16 cellular contexts compared by ENCODE assay signal in genomic region chr18:61443311-61443710, GRCh38.
DNase-seq lines count a peak whose midpoint lies in the region; TF ChIP-seq lines count a peak whose summit lies in the region.
"Had no signal": no experiment of that assay in that cellular context is flagged by ENCODE, and none has a peak within 500 bp of the region (broad histone marks: within the 10 kb centered on the region; RNA-seq: fewer than 3 reads in every experiment).

No MANE protein-coding gene starts in this region.

- in situ Hi-C loops in brain microvascular endothelial cell (cut with HindIII; ENCODE audit: low pct_ligation_motif_present, low sequenced_read_pairs), result no loop called here

- no peak overlapping the region for H3K4me3 Mint-ChIP-seq in neural progenitor cell
- H3K4me3 Mint-ChIP-seq in chondrocyte (ENCODE audit: unreplicated experiment), result no peak overlapping the region
- H3K4me3 Mint-ChIP-seq: B cell; CD4-positive, alpha-beta T cell had no signal

- H3K9me3 ChIP-seq in neural progenitor cell (ENCODE audit: low read depth) (no peaks in the 10 kb centered on the region), ascending aorta (no peaks in the 10 kb centered on the region)

- TF ChIP-seq CTCF in HFF-Myc (IDR thresholded peaks at IDR 0.05; ENCODE audit: low read depth, low read length, missing control alignments) (no peak), brain microvascular endothelial cell (IDR thresholded peaks at IDR 0.05; ENCODE audit: low read depth, low read length, missing control alignments) (no peak), fibroblast of mammary gland (conservative IDR thresholded peaks at IDR 0.05; ENCODE audit: control insufficient read depth, insufficient read depth, low read depth, low read length) (no peak), neural progenitor cell (IDR thresholded peaks at IDR 0.05) (no peak), ascending aorta (IDR thresholded peaks at IDR 0.05) (no peak), chondrocyte (IDR thresholded peaks at IDR 0.05) (no peak)

- H3K27me3 ChIP-seq in brain microvascular endothelial cell (replicated peaks) (no peaks in the 10 kb centered on the region), neural progenitor cell (no peaks in the 10 kb centered on the region), ascending aorta (no peaks in the 10 kb centered on the region)

- H3K27ac Mint-ChIP-seq in neural progenitor cell, result no peak overlapping the region
- H3K27ac Mint-ChIP-seq in chondrocyte (ENCODE audit: unreplicated experiment), result no peak overlapping the region
- H3K27ac Mint-ChIP-seq: B cell; CD4-positive, alpha-beta T cell had no signal

- H3K36me3 Mint-ChIP-seq in neural progenitor cell, result no peaks in the 10 kb centered on the region
- peaks cover 5% of the 10 kb centered on the region for H3K36me3 Mint-ChIP-seq in chondrocyte (ENCODE audit: low read depth)

- DNase-seq in HFF-Myc (ENCODE audit: extremely low read depth, low read depth) (peak; percentile 65), brain microvascular endothelial cell (peak; percentile 11), fibroblast of mammary gland (ENCODE audit: low read depth) (peak; percentile 43), neural progenitor cell (ENCODE audit: low spot score) (no peak), COR-L47 (lab: John Stamatoyannopoulos, UW) (no peak), ascending aorta (ENCODE audit: low spot score in 2 of 2) (no peak), chondrocyte (ENCODE audit: low spot score) (no peak), T-helper 1 cell (no peak)
- DNase-seq: ACHN; C1 segment of cervical spinal cord; CD4-positive, alpha-beta T cell; DMS153; DMS79 treated with DMSO at 0.1 percent for 48 hours; EL; HCEC 1CT had no signal

- H3K4me1 Mint-ChIP-seq in neural progenitor cell (peaks cover 9% of the 10 kb centered on the region), chondrocyte (ENCODE audit: low read depth) (no peaks in the 10 kb centered on the region)

- H3K9ac ChIP-seq in neural progenitor cell, result no peak overlapping the region

- no peaks in the 10 kb centered on the region for H3K79me2 ChIP-seq in neural progenitor cell (ENCODE audit: low read depth)

- H3K9me3 Mint-ChIP-seq in neural progenitor cell (no peaks in the 10 kb centered on the region), chondrocyte (ENCODE audit: low read depth) (peaks cover 9% of the 10 kb centered on the region)
- H3K9me3 Mint-ChIP-seq: CD4-positive, alpha-beta T cell had no signal

- H3F3A ChIP-seq in neural progenitor cell (ENCODE audit: low read depth), result peaks cover 5% of the 10 kb centered on the region

- H3K36me3 ChIP-seq in brain microvascular endothelial cell (replicated peaks), result no peaks in the 10 kb centered on the region
- no peaks in the 10 kb centered on the region for H3K36me3 ChIP-seq in neural progenitor cell
- no peaks in the 10 kb centered on the region for H3K36me3 ChIP-seq in ascending aorta

- H3K27ac ChIP-seq in brain microvascular endothelial cell (no peak overlapping the region), neural progenitor cell (peak overlapping the region; percentile 57), ascending aorta (no peak overlapping the region)

- no peak overlapping the region for H3K4me3 ChIP-seq in HFF-Myc (replicated peaks; ENCODE audit: low read depth, low read length)
- H3K4me3 ChIP-seq in brain microvascular endothelial cell (ENCODE audit: low read depth, low read length), result no peak overlapping the region
- no peak overlapping the region for H3K4me3 ChIP-seq in fibroblast of mammary gland (ENCODE audit: control insufficient read depth, low read depth, low read length)
- H3K4me3 ChIP-seq in neural progenitor cell, result no peak overlapping the region
- no peak overlapping the region for H3K4me3 ChIP-seq in ascending aorta

- peak overlapping the region; percentile 32 for H3K4me2 ChIP-seq in neural progenitor cell

- H2AFZ ChIP-seq in neural progenitor cell (replicated peaks), result no peak overlapping the region

- H3K27me3 Mint-ChIP-seq in neural progenitor cell (ENCODE audit: insufficient read depth, low read depth) (peaks cover 3% of the 10 kb centered on the region), chondrocyte (ENCODE audit: low read depth) (peaks cover 17% of the 10 kb centered on the region)

- no peaks in the 10 kb centered on the region for H4K20me1 ChIP-seq in neural progenitor cell (ENCODE audit: low read depth)

- intact Hi-C loops in ascending aorta (cut with DNase I), result no loop called here

- H3K4me1 ChIP-seq in neural progenitor cell, result peaks cover 15% of the 10 kb centered on the region
- H3K4me1 ChIP-seq in ascending aorta, result no peaks in the 10 kb centered on the region

Comparison
In these comparisons a context has a peak if more than half of its experiments do, and no peak if none do; other contexts are left out.
1. DNase-seq: peak in HFF-Myc (single experiment), brain microvascular endothelial cell (single experiment) and fibroblast of mammary gland (single experiment); none in neural progenitor cell (single experiment), COR-L47 (single experiment), ascending aorta (0 of 2), chondrocyte (single experiment) and T-helper 1 cell (0 of 5).